ENCODE assay signal across 1 cellular context in genomic region chr6:53315086-53315724, GRCh38.
TF ChIP-seq lines count a peak whose summit lies in the region.

No MANE protein-coding gene starts in this region.

TF ChIP-seq in HEK293, 187 proteins besides CTCF, POLR2A, EP300 and RAD21 (continued from another document):
- TF ChIP-seq, protein P1, sequence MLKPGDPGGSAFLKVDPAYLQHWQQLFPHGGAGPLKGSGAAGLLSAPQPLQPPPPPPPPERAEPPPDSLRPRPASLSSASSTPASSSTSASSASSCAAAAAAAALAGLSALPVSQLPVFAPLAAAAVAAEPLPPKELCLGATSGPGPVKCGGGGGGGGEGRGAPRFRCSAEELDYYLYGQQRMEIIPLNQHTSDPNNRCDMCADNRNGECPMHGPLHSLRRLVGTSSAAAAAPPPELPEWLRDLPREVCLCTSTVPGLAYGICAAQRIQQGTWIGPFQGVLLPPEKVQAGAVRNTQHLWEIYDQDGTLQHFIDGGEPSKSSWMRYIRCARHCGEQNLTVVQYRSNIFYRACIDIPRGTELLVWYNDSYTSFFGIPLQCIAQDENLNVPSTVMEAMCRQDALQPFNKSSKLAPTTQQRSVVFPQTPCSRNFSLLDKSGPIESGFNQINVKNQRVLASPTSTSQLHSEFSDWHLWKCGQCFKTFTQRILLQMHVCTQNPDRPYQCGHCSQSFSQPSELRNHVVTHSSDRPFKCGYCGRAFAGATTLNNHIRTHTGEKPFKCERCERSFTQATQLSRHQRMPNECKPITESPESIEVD (tag by site-specific recombination; IDR thresholded peaks at IDR 0.05), result peak; percentile 25; the same call in 1 of the 2 replicates
- TF ChIP-seq KLF17 (tag by site-specific recombination; IDR thresholded peaks at IDR 0.05) (0 out of 2 replicates have a peak, but pooled peaks have one; percentile 20), ZNF114 (tag by site-specific recombination; IDR thresholded peaks at IDR 0.05) (no peak), KLF1 (tag by site-specific recombination; IDR thresholded peaks at IDR 0.05) (peak; percentile 82), PRDM2 (tag by site-specific recombination; IDR thresholded peaks at IDR 0.05; ENCODE audit: borderline replicate concordance) (no peak), ZNF140 (tag by site-specific recombination; IDR thresholded peaks at IDR 0.05) (no peak), ZBTB17 (tag by site-specific recombination; IDR thresholded peaks at IDR 0.05) (no peak), ZNF548 (tag by site-specific recombination; IDR thresholded peaks at IDR 0.05) (no peak), ZFP37 (tag by site-specific recombination; IDR thresholded peaks at IDR 0.05) (no peak)
- TF ChIP-seq, protein P2, sequence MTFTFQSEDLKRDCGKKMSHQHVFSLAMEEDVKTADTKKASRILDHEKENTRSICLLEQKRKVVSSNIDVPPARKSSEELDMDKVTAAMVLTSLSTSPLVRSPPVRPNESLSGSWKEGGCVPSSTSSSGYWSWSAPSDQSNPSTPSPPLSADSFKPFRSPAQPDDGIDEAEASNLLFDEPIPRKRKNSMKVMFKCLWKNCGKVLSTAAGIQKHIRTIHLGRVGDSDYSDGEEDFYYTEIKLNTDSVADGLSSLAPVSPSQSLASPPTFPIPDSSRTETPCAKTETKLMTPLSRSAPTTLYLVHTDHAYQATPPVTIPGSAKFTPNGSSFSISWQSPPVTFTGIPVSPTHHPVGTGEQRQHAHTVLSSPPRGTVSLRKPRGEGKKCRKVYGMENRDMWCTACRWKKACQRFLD (tag by site-specific recombination; IDR thresholded peaks at IDR 0.05), result no peak
- TF ChIP-seq, protein P3, sequence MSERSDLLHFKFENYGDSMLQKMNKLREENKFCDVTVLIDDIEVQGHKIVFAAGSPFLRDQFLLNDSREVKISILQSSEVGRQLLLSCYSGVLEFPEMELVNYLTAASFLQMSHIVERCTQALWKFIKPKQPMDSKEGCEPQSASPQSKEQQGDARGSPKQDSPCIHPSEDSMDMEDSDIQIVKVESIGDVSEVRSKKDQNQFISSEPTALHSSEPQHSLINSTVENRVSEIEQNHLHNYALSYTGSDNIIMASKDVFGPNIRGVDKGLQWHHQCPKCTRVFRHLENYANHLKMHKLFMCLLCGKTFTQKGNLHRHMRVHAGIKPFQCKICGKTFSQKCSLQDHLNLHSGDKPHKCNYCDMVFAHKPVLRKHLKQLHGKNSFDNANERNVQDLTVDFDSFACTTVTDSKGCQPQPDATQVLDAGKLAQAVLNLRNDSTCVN (tag by site-specific recombination; optimal IDR thresholded peaks at IDR 0.05), result no peak
